ENCODE assay signal across 2 cellular contexts in the genomic region with DNA sequence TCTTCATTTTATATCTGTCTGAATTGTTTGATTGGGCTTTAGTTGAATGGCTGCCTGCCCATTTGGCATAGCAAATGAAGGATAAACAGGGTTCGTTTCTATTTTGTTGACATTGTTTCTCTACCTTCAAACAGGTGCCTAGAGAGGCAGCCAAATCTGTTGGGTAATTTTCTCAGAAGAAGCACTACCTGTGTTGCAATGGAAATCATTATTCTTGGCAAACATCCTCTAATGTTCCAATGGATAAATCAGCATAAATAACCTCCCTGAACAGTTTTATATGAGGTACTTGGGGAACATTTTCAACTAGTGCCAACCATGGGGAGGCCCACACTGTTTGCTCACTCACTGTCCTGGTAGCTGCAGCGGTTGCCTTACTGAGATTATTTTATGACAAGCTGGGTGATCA.
TF ChIP-seq lines count a peak whose summit lies in the region.

No MANE protein-coding gene starts in this region.

TF ChIP-seq in liver, 16 proteins besides CTCF, POLR2A, EP300 and RAD21 (continued from another document):
- TF ChIP-seq, protein P1, sequence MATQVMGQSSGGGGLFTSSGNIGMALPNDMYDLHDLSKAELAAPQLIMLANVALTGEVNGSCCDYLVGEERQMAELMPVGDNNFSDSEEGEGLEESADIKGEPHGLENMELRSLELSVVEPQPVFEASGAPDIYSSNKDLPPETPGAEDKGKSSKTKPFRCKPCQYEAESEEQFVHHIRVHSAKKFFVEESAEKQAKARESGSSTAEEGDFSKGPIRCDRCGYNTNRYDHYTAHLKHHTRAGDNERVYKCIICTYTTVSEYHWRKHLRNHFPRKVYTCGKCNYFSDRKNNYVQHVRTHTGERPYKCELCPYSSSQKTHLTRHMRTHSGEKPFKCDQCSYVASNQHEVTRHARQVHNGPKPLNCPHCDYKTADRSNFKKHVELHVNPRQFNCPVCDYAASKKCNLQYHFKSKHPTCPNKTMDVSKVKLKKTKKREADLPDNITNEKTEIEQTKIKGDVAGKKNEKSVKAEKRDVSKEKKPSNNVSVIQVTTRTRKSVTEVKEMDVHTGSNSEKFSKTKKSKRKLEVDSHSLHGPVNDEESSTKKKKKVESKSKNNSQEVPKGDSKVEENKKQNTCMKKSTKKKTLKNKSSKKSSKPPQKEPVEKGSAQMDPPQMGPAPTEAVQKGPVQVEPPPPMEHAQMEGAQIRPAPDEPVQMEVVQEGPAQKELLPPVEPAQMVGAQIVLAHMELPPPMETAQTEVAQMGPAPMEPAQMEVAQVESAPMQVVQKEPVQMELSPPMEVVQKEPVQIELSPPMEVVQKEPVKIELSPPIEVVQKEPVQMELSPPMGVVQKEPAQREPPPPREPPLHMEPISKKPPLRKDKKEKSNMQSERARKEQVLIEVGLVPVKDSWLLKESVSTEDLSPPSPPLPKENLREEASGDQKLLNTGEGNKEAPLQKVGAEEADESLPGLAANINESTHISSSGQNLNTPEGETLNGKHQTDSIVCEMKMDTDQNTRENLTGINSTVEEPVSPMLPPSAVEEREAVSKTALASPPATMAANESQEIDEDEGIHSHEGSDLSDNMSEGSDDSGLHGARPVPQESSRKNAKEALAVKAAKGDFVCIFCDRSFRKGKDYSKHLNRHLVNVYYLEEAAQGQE (IDR thresholded peaks at IDR 0.05): no peak
- TF ChIP-seq YY1 (IDR thresholded peaks at IDR 0.05) (no peak), FOXA2 (IDR thresholded peaks at IDR 0.05) (peak; percentile 33)
- TF ChIP-seq, protein P2, sequence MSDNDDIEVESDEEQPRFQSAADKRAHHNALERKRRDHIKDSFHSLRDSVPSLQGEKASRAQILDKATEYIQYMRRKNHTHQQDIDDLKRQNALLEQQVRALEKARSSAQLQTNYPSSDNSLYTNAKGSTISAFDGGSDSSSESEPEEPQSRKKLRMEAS (IDR thresholded peaks at IDR 0.05): no peak

TF ChIP-seq in HepG2, 621 proteins besides CTCF, POLR2A, EP300 and RAD21 (continued from another document):
- TF ChIP-seq MLXIP (CRISPR knock-in tag; IDR thresholded peaks at IDR 0.05; ENCODE audit: borderline replicate concordance) (no peak), SPEN (CRISPR knock-in tag; IDR thresholded peaks at IDR 0.05; ENCODE audit: low read depth) (no peak), GABPB1 (CRISPR knock-in tag; IDR thresholded peaks at IDR 0.05) (no peak), ELF1 (CRISPR knock-in tag; IDR thresholded peaks at IDR 0.05) (no peak), ZNF253 (CRISPR knock-in tag; IDR thresholded peaks at IDR 0.05; ENCODE audit: borderline replicate concordance) (no peak), EZH2 (conservative IDR thresholded peaks at IDR 0.05; ENCODE audit: low read depth, low read length) (no peak), ZNF777 (CRISPR knock-in tag; IDR thresholded peaks at IDR 0.05) (no peak)
- TF ChIP-seq, protein P3, sequence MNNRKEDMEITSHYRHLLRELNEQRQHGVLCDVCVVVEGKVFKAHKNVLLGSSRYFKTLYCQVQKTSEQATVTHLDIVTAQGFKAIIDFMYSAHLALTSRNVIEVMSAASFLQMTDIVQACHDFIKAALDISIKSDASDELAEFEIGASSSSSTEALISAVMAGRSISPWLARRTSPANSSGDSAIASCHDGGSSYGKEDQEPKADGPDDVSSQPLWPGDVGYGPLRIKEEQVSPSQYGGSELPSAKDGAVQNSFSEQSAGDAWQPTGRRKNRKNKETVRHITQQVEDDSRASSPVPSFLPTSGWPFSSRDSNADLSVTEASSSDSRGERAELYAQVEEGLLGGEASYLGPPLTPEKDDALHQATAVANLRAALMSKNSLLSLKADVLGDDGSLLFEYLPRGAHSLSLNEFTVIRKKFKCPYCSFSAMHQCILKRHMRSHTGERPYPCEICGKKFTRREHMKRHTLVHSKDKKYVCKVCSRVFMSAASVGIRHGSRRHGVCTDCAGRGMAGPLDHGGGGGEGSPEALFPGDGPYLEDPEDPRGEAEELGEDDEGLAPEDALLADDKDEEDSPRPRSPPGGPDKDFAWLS (CRISPR knock-in tag; IDR thresholded peaks at IDR 0.05; ENCODE audit: borderline replicate concordance): no peak
